In the genomic region with DNA sequence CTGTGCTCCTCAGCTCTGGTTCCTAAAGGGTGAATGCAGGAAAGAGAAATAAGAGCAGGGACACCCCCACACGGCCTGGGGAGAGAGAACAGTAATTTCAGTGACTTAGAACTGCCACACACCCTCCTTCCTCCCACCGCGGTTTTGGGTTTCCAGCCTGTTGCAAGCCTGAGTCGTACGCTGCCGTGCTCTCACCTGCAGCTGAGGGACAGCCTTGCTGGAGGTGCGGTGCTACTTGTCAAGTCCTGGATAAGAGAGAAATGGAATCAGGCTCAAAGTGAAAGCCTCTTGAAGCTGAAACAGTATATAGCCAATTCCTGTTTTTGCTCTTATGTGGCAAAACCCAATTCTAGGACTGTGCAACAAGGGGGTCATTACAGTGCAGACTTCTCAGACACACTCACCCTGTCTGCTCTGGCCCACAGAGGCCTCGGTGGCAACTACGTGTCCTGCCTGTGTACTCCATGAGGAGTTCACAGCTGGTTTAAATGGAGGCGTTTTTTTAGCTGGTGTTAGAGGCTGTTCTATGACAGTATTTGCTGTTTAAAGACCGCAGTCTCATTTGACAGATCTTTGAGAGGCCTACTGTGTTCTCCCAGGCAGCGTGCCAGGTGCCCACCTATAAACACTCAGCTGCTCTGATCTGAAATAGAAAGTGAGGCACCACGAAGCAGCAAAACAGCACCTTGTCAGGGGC, we compare ENCODE assay signal across 10 cellular contexts. TPM values are rescaled to one million over a fixed set of nuclear protein-coding genes. Genes with fewer than 3 reads are reported as not detected.
DNase-seq lines count a peak whose midpoint lies in the region; ATAC-seq, FAIRE-seq and TF ChIP-seq lines count a peak whose summit lies in the region.
"Had no signal": no experiment of that assay in that cellular context is flagged by ENCODE, and none has a peak within 500 bp of the region (broad histone marks: within the 10 kb centered on the region; RNA-seq: fewer than 3 reads in every experiment).

No MANE protein-coding gene starts in this region.

- H3K36me3 ChIP-seq in lower lobe of right lung: peaks cover 11% of the 10 kb centered on the region

- intact Hi-C loops in lower lobe of right lung (cut with DNase I): no loop called here

- CTCF ChIA-PET in RWPE1 (lab: Yijun Ruan, JAX): interaction anchor here (0.6 kb wide), 1 partner anchor 890 kb away, joined by 3 read pairs; no protein-coding TSS in a partner anchor

- POLR2A ChIA-PET in RWPE1 (lab: Yijun Ruan, JAX; ENCODE audit: low non-redundant PET): no interaction called here

- peak overlapping the region; percentile 53 for H3K27ac ChIP-seq in RWPE1
- H3K27ac ChIP-seq in lower lobe of right lung: peak overlapping the region; percentile 68

- H3K4me3 ChIP-seq in GM12864 (ENCODE audit: low read depth, low read length): no peak overlapping the region
- H3K4me3 ChIP-seq in lower lobe of right lung: peak overlapping the region; percentile 4

- TF ChIP-seq CTCF in GM12864 (IDR thresholded peaks at IDR 0.05; ENCODE audit: low read depth, low read length, missing control alignments): no peak
- TF ChIP-seq CTCF in RWPE1 (conservative IDR thresholded peaks at IDR 0.05; ENCODE audit: low read depth): no peak
- TF ChIP-seq CTCF in lower lobe of right lung (IDR thresholded peaks at IDR 0.05): no peak

- no peak for FAIRE-seq in RCC 7860 (lab: Jason Lieb, UNC)
- FAIRE-seq: H1, islet of Langerhans had no signal

- peak; percentile 75 for DNase-seq in GM12864 (ENCODE audit: low read depth)
- no peak for DNase-seq in RWPE1 (ENCODE audit: low spot score)
- peak; percentile 80 for DNase-seq in activated naive CD4-positive, alpha-beta T cell treated with anti-CD3 and anti-CD28 coated beads, Interleukin-2, amount 50 U/mL, for 16 hours
- peak; percentile 74 for DNase-seq in lower lobe of right lung
- peak; percentile 73 for DNase-seq in stimulated activated CD8-positive, alpha-beta memory T cell treated with anti-CD3 and anti-CD28 coated beads, Interleukin-4, amount 100 ng/mL, for 24 hours (ENCODE audit: low read depth)
- no peak for DNase-seq in kidney glomerular epithelial cell (lab: John Stamatoyannopoulos, UW)
- no peak for DNase-seq in RCC 7860 (ENCODE audit: low spot score)

- ATAC-seq in HG02678 (IDR thresholded peaks at IDR 0.05; ENCODE audit: unreplicated experiment) (peak; percentile 65), lower lobe of right lung (peak; percentile 77 to 84)

- no peaks in the 10 kb centered on the region for H3K9me3 ChIP-seq in lower lobe of right lung

- peaks cover 68% of the 10 kb centered on the region for H3K4me1 ChIP-seq in lower lobe of right lung

- no peaks in the 10 kb centered on the region for H3K27me3 ChIP-seq in lower lobe of right lung (ENCODE audit: low read depth)

RNA-seq across cellular contexts. Expression of a gene that starts 42.9 kb away (rescaled TPM):
- 69.8 TPM for total RNA-seq in lower lobe of right lung

RNA-seq across cellular contexts. Expression of a gene that starts 57.7 kb away (rescaled TPM):
- total RNA-seq in lower lobe of right lung: not detected
- total RNA-seq: H1 had no signal

Comparison
In these comparisons a context has a peak if more than half of its experiments do, and no peak if none do; other contexts are left out.
1. DNase-seq: peak in GM12864 (single experiment), activated naive CD4-positive, alpha-beta T cell treated with anti-CD3 and anti-CD28 coated beads, Interleukin-2, amount 50 U/mL, for 16 hours (single experiment), lower lobe of right lung (single experiment) and stimulated activated CD8-positive, alpha-beta memory T cell treated with anti-CD3 and anti-CD28 coated beads, Interleukin-4, amount 100 ng/mL, for 24 hours (single experiment); none in RWPE1 (single experiment), kidney glomerular epithelial cell (single experiment) and RCC 7860 (single experiment).